ENCODE assay signal across 13 cellular contexts in genomic region chr20:1663917-1664316, GRCh38. TPM values are rescaled to one million over a fixed set of nuclear protein-coding genes. Genes with fewer than 3 reads are reported as not detected.
DNase-seq lines count a peak whose midpoint lies in the region; ATAC-seq and TF ChIP-seq lines count a peak whose summit lies in the region.
"Had no signal": no experiment of that assay in that cellular context is flagged by ENCODE, and none has a peak within 500 bp of the region (broad histone marks: within the 10 kb centered on the region; RNA-seq: fewer than 3 reads in every experiment).

No MANE protein-coding gene starts in this region.

- no peaks in the 10 kb centered on the region for H3K27me3 Mint-ChIP-seq in activated CD8-positive, alpha-beta T cell treated with anti-CD3 and anti-CD28 coated beads, Interleukin-2, amount 10 ng/mL, durations not matched to agents 7 days and 5 days (ENCODE audit: low read depth)

- peaks cover 70% of the 10 kb centered on the region for H3K27me3 ChIP-seq in WERI-Rb-1 (ENCODE audit: insufficient read depth, low read depth, severe bottlenecking)
- H3K27me3 ChIP-seq: vagina had no signal

- no peak overlapping the region for H3K27ac ChIP-seq in WERI-Rb-1
- H3K27ac ChIP-seq: vagina had no signal

- no peak for TF ChIP-seq CTCF in WERI-Rb-1 (IDR thresholded peaks at IDR 0.05; ENCODE audit: low read depth, low read length)

- no peak for ATAC-seq in activated CD8-positive, alpha-beta T cell treated with anti-CD3 and anti-CD28 coated beads, Interleukin-2, amount 10 ng/mL, durations not matched to agents 7 days and 5 days
- ATAC-seq in HG02588 (IDR thresholded peaks at IDR 0.05; ENCODE audit: unreplicated experiment) = no peak

- CTCF ChIA-PET in activated CD8-positive, alpha-beta T cell treated with anti-CD3 and anti-CD28 coated beads, Interleukin-2, amount 10 ng/mL, durations not matched to agents 7 days and 5 days (lab: Charles Lee) = interaction anchor here (1.0 to 3.6 kb wide), 4 partner anchors 11 to 154 kb away, joined by 5 to 19 read pairs (median 14); no protein-coding TSS in a partner anchor

- DNase-seq in CD1c-positive myeloid dendritic cell (ENCODE audit: extremely low spot score) (peak; percentile 19), iris pigment epithelial cell (ENCODE audit: low read depth) (peak; percentile 11), WERI-Rb-1 (no peak), NCI-H345 (lab: John Stamatoyannopoulos, UW) (no peak)
- DNase-seq in Jurkat, Clone E6-1 (ENCODE audit: low read depth, low spot score) = peak; percentile 72
- DNase-seq in activated CD8-positive, alpha-beta T cell treated with anti-CD3 and anti-CD28 coated beads, Interleukin-2, amount 10 ng/mL, durations not matched to agents 7 days and 5 days = peak; percentile 33
- DNase-seq in stimulated activated CD4-positive, alpha-beta T cell treated with anti-CD3 and anti-CD28 coated beads, Interleukin-4, amount 100 ng/mL, for 4 hours = no peak
- DNase-seq: activated CD4-positive, alpha-beta T cell treated with anti-CD3 and anti-CD28 coated beads, Interleukin-2, amount 50 U/mL, for 1 hour; aorta; Calu3; NCI-H510A had no signal

- H3K27ac Mint-ChIP-seq in activated CD8-positive, alpha-beta T cell treated with anti-CD3 and anti-CD28 coated beads, Interleukin-2, amount 10 ng/mL, durations not matched to agents 7 days and 5 days = peak overlapping the region; percentile 87

- no peaks in the 10 kb centered on the region for H3K36me3 ChIP-seq in WERI-Rb-1
- H3K36me3 ChIP-seq: vagina had no signal

- H3K4me3 Mint-ChIP-seq in activated CD8-positive, alpha-beta T cell treated with anti-CD3 and anti-CD28 coated beads, Interleukin-2, amount 10 ng/mL, durations not matched to agents 7 days and 5 days = peak overlapping the region; percentile 1

- POLR2A ChIA-PET in activated CD8-positive, alpha-beta T cell treated with anti-CD3 and anti-CD28 coated beads, Interleukin-2, amount 10 ng/mL, durations not matched to agents 7 days and 5 days (lab: Charles Lee) = interaction anchor here (1.0 to 3.2 kb wide), 3 partner anchors 11 to 21 kb away, joined by 3 to 17 read pairs (median 13); no protein-coding TSS in a partner anchor

- no peaks in the 10 kb centered on the region for H3K9me3 Mint-ChIP-seq in activated CD8-positive, alpha-beta T cell treated with anti-CD3 and anti-CD28 coated beads, Interleukin-2, amount 10 ng/mL, durations not matched to agents 7 days and 5 days (ENCODE audit: insufficient read depth)

- peaks cover 95% of the 10 kb centered on the region for H3K4me1 Mint-ChIP-seq in activated CD8-positive, alpha-beta T cell treated with anti-CD3 and anti-CD28 coated beads, Interleukin-2, amount 10 ng/mL, durations not matched to agents 7 days and 5 days (ENCODE audit: low read depth)

- H3K4me3 ChIP-seq in Jurkat, Clone E6-1 (ENCODE audit: low read length) = no peak overlapping the region
- H3K4me3 ChIP-seq in WERI-Rb-1 (ENCODE audit: low read depth, low read length) = no peak overlapping the region
- H3K4me3 ChIP-seq: vagina had no signal

- H3K36me3 Mint-ChIP-seq in activated CD8-positive, alpha-beta T cell treated with anti-CD3 and anti-CD28 coated beads, Interleukin-2, amount 10 ng/mL, durations not matched to agents 7 days and 5 days (ENCODE audit: low read depth) = peaks cover 44% of the 10 kb centered on the region

- no peaks in the 10 kb centered on the region for H3K9me3 ChIP-seq in WERI-Rb-1 (ENCODE audit: severe bottlenecking)
- H3K9me3 ChIP-seq: vagina had no signal

RNA-seq across cellular contexts. Expression of gene SIRPG, which starts 6.3 kb away (rescaled TPM):
- polyA plus RNA-seq in Jurkat, Clone E6-1 (2012; ENCODE audit: insufficient read depth, insufficient read length) = 46.1 TPM
- total RNA-seq in activated CD8-positive, alpha-beta T cell treated with anti-CD3 and anti-CD28 coated beads, Interleukin-2, amount 10 ng/mL, durations not matched to agents 7 days and 5 days = 100 to 1,000 TPM; 112 to 123 TPM
- total RNA-seq: Calu3, vagina had no signal
- polyA plus RNA-seq: aorta had no signal

RNA-seq across cellular contexts. Expression of gene SIRPB1, which starts 44.1 kb away (rescaled TPM):
- polyA plus RNA-seq in Jurkat, Clone E6-1 (2012; ENCODE audit: insufficient read depth, insufficient read length) = 3.8 TPM
- total RNA-seq in activated CD8-positive, alpha-beta T cell treated with anti-CD3 and anti-CD28 coated beads, Interleukin-2, amount 10 ng/mL, durations not matched to agents 7 days and 5 days = 1 to 10 TPM; 1.3 to 1.5 TPM

Comparison
In these comparisons a context has a peak if more than half of its experiments do, and no peak if none do; other contexts are left out.
1. DNase-seq: peak in CD1c-positive myeloid dendritic cell (single experiment), Jurkat, Clone E6-1 (single experiment), activated CD8-positive, alpha-beta T cell treated with anti-CD3 and anti-CD28 coated beads, Interleukin-2, amount 10 ng/mL, durations not matched to agents 7 days and 5 days (single experiment) and iris pigment epithelial cell (single experiment); none in stimulated activated CD4-positive, alpha-beta T cell treated with anti-CD3 and anti-CD28 coated beads, Interleukin-4, amount 100 ng/mL, for 4 hours (0 of 2), WERI-Rb-1 (single experiment) and NCI-H345 (single experiment).